Comparison of ENCODE assay signal across 12 cellular contexts in the genomic region with DNA sequence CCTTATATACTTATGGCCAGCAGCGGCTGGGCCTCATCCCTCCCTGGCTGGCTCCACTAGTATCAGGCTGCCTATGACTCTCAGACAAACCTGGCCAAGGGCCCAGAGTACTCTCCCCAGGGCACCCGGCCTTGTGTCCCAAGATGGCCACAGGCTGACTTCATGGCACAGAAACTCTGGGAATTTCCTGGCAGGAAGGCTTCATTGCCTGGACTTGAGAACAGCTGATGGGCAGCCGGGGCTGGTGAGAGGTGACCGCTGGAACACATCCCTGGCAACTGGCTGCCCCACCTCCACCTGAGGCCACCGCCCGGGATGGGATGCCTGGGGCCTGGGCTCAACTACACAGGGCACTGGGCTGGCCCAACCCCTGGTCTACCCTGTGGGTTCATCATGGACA. TPM values are rescaled to one million over a fixed set of nuclear protein-coding genes. Genes with fewer than 3 reads are reported as not detected.
DNase-seq lines count a peak whose midpoint lies in the region; ATAC-seq and TF ChIP-seq lines count a peak whose summit lies in the region.
"Had no signal": no experiment of that assay in that cellular context is flagged by ENCODE, and none has a peak within 500 bp of the region (broad histone marks: within the 10 kb centered on the region; RNA-seq: fewer than 3 reads in every experiment).

No MANE protein-coding gene starts in this region.

- H3K4me3 ChIP-seq in ACC112 (ENCODE audit: low read depth, low read length) = no peak overlapping the region
- H3K4me3 ChIP-seq in Peyer's patch = no peak overlapping the region
- H3K4me3 ChIP-seq: BLaER1, colonic mucosa had no signal

- H3K9me3 Mint-ChIP-seq in nephron progenitor cell = peaks cover 3% of the 10 kb centered on the region
- H3K9me3 Mint-ChIP-seq in stimulated activated effector memory CD8-positive, alpha-beta T cell treated with anti-CD3 and anti-CD28 coated beads, Interleukin-12 subunit alpha, Interleukin-12 subunit beta, amount 100 ng/mL, for 72 hours = no peaks in the 10 kb centered on the region

- TF ChIP-seq CTCF in Peyer's patch (IDR thresholded peaks at IDR 0.05) (no peak), nephron progenitor cell (IDR thresholded peaks at IDR 0.05) (no peak)

- DNase-seq in Peyer's patch = peak in 2 of 3 donors; percentile 21 to 56
- peak; percentile 41 for DNase-seq in epithelial cell of prostate (ENCODE audit: low read depth, low spot score)
- peak; percentile 54 for DNase-seq in mucosa of gallbladder (ENCODE audit: low spot score)
- DNase-seq in SW480 (ENCODE audit: low spot score) = no peak
- no peak for DNase-seq in nephron progenitor cell
- no peak for DNase-seq in stimulated activated effector memory CD8-positive, alpha-beta T cell treated with anti-CD3 and anti-CD28 coated beads, Interleukin-12 subunit alpha, Interleukin-12 subunit beta, amount 100 ng/mL, for 72 hours (ENCODE audit: low spot score in 2 of 2)
- DNase-seq: colonic mucosa, NCI-H2107 had no signal

- H3K27me3 Mint-ChIP-seq in nephron progenitor cell (ENCODE audit: low read depth, poor library complexity) = peaks cover 25% of the 10 kb centered on the region

- H3K27me3 ChIP-seq in ACC112 (ENCODE audit: insufficient read depth, low read length) (no peaks in the 10 kb centered on the region), Peyer's patch (no peaks in the 10 kb centered on the region)
- H3K27me3 ChIP-seq: BLaER1, colonic mucosa had no signal

- H3K36me3 ChIP-seq in ACC112 (ENCODE audit: insufficient read depth, low read length) = peaks cover 12% of the 10 kb centered on the region; the same call in 1 of the 2 replicates
- no peaks in the 10 kb centered on the region for H3K36me3 ChIP-seq in Peyer's patch
- H3K36me3 ChIP-seq: BLaER1, colonic mucosa had no signal

- ATAC-seq in GM18858 (IDR thresholded peaks at IDR 0.05; ENCODE audit: unreplicated experiment) = no peak
- no peak for ATAC-seq in stimulated activated effector memory CD8-positive, alpha-beta T cell treated with anti-CD3 and anti-CD28 coated beads, Interleukin-12 subunit alpha, Interleukin-12 subunit beta, amount 100 ng/mL, for 72 hours

- H3K4me1 Mint-ChIP-seq in nephron progenitor cell = peaks cover 4% of the 10 kb centered on the region
- H3K4me1 Mint-ChIP-seq in stimulated activated effector memory CD8-positive, alpha-beta T cell treated with anti-CD3 and anti-CD28 coated beads, Interleukin-12 subunit alpha, Interleukin-12 subunit beta, amount 100 ng/mL, for 72 hours = peaks cover 17% of the 10 kb centered on the region

- no peaks in the 10 kb centered on the region for H3K36me3 Mint-ChIP-seq in nephron progenitor cell (ENCODE audit: low read depth)
- H3K36me3 Mint-ChIP-seq in stimulated activated effector memory CD8-positive, alpha-beta T cell treated with anti-CD3 and anti-CD28 coated beads, Interleukin-12 subunit alpha, Interleukin-12 subunit beta, amount 100 ng/mL, for 72 hours = no peaks in the 10 kb centered on the region

- TF ChIP-seq POLR2A in Peyer's patch (IDR thresholded peaks at IDR 0.05) = no peak

- H3K4me1 ChIP-seq in ACC112 (ENCODE audit: control insufficient read depth, insufficient read depth, low read length, unreplicated experiment) (peaks cover 19% of the 10 kb centered on the region), Peyer's patch (peaks cover 4 to 13% (median 9%) of the 10 kb centered on the region in 4 donors)

- no peaks in the 10 kb centered on the region for H3K9me3 ChIP-seq in Peyer's patch
- H3K9me3 ChIP-seq: BLaER1, colonic mucosa had no signal

- H3K27ac Mint-ChIP-seq in nephron progenitor cell = no peak overlapping the region
- no peak overlapping the region for H3K27ac Mint-ChIP-seq in stimulated activated effector memory CD8-positive, alpha-beta T cell treated with anti-CD3 and anti-CD28 coated beads, Interleukin-12 subunit alpha, Interleukin-12 subunit beta, amount 100 ng/mL, for 72 hours

- no peak overlapping the region for H2AFZ ChIP-seq in ACC112 (ENCODE audit: low read length, unreplicated experiment)

- no peak overlapping the region for H3K4me3 Mint-ChIP-seq in nephron progenitor cell
- H3K4me3 Mint-ChIP-seq in stimulated activated effector memory CD8-positive, alpha-beta T cell treated with anti-CD3 and anti-CD28 coated beads, Interleukin-12 subunit alpha, Interleukin-12 subunit beta, amount 100 ng/mL, for 72 hours = no peak overlapping the region

- H3K79me2 ChIP-seq in ACC112 (ENCODE audit: control insufficient read depth, insufficient read depth, low read length, unreplicated experiment) = peaks cover 44% of the 10 kb centered on the region

- H3K27ac ChIP-seq in ACC112 (ENCODE audit: low read depth, low read length) = peak overlapping the region; percentile 60
- peak overlapping the region; percentile 10 to 39 (median 33) for H3K27ac ChIP-seq in Peyer's patch
- H3K27ac ChIP-seq in epithelial cell of prostate = peak overlapping the region; percentile 72
- H3K27ac ChIP-seq: BLaER1, colonic mucosa, VCaP had no signal

RNA-seq across cellular contexts. Expression of a gene that starts 3.3 kb away (rescaled TPM):
- total RNA-seq in Peyer's patch (10 to 100 TPM in 3 of 4 donors, 1 to 10 TPM in 1; 9.5 to 76.7 (median 18.4) TPM), mucosa of gallbladder (22.6 TPM)

RNA-seq across cellular contexts. Expression of a gene that starts 29.3 kb away (rescaled TPM):
- total RNA-seq in Peyer's patch (10 to 100 TPM in 1 of 4 donors, 1 to 10 TPM in 3; 1.1 to 28.1 (median 5.7) TPM), mucosa of gallbladder (12.1 TPM)

RNA-seq across cellular contexts. Expression of a gene that starts 59.9 kb away (rescaled TPM):
- 10 to 100 TPM in 2 of 4 donors, 1 to 10 TPM in 2; 1.6 to 30.7 (median 12.0) TPM for total RNA-seq in Peyer's patch
- 34.5 TPM for total RNA-seq in mucosa of gallbladder

Comparison
In these comparisons a context has a peak if more than half of its experiments do, and no peak if none do; other contexts are left out.
1. DNase-seq: peak in Peyer's patch (2 of 3), epithelial cell of prostate (single experiment) and mucosa of gallbladder (single experiment); none in SW480 (single experiment), nephron progenitor cell (single experiment) and stimulated activated effector memory CD8-positive, alpha-beta T cell treated with anti-CD3 and anti-CD28 coated beads, Interleukin-12 subunit alpha, Interleukin-12 subunit beta, amount 100 ng/mL, for 72 hours (0 of 2).
2. Peak in every context shown above with its lines, with median percentiles within 50 percentile points of each other: H3K27ac ChIP-seq.